8 cellular contexts compared by ENCODE assay signal in the genomic region with DNA sequence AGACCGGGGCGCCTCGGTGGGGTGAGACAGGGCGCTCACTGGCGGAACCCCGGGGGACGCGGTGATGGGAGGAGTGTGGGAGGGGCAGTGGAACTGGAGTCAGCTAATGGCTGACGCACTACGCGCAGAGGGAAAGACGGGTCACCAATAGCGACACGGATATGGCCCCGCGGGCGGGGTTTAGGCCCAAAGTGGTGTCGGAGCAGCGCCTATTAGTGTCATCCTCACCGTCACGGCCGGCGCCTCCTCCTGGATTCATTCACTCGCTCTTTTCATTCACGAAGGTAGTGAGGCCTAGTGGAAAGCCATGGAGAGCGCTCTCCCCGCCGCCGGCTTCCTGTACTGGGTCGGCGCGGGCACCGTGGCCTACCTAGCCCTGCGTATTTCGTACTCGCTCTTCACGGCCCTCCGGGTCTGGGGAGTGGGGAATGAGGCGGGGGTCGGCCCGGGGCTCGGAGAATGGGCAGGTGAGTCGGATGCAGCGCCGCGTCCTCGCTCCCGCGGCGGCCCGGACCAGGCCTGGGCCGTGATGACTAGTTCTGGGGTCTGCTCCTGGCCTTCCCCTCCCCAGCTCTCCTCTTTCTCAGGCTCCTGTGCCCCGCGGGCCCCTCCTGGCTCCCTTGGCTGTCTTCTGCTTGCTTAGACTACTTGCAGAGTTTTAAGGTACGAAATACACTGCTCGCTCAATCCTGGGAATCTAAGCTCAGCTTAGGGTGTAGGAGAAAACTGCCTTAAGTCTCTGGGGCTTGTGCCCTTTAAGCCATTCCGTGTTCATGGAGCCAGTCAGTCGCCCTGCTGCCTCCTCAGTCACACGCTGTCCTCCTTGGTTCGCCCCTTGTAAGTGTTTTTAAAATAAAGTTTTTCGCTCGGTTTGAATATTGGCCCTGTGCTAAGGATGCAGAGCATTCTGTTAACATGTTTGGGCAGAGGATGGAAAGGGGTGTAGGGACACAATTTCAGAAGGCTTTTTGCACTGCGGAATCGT. TPM values are rescaled to one million over a fixed set of nuclear protein-coding genes. Genes with fewer than 3 reads are reported as not detected.
DNase-seq lines count a peak whose midpoint lies in the region; ATAC-seq and TF ChIP-seq lines count a peak whose summit lies in the region.

Gene HSD17B12 (plus strand): TSS at position 218 of the 985 bp plus-strand sequence. CDS start 90 bp downstream, at position 308.

- H3K4me3 Mint-ChIP-seq in activated naive CD8-positive, alpha-beta T cell = peak within 1 kb of the TSS; percentile 97

- H3K9me3 Mint-ChIP-seq in activated naive CD8-positive, alpha-beta T cell (ENCODE audit: low read depth) = no peaks in the 10 kb centered on the region

- peak; percentile 95 for DNase-seq in GM10266 (ENCODE audit: extremely low spot score)
- peak; percentile 9 for DNase-seq in NCI-H1105 (lab: John Stamatoyannopoulos, UW)
- DNase-seq in SKM-1 treated with dmso at 0.1 percent for 144 hours (lab: John Stamatoyannopoulos, UW; ENCODE audit: unreplicated experiment) = peak; percentile 98
- peak; percentile 87 for DNase-seq in glomerular endothelial cell (ENCODE audit: extremely low read depth, low read depth, low spot score)
- peak; percentile 100 for DNase-seq in occipital lobe (lab: John Stamatoyannopoulos, UW)

- no peaks in the 10 kb centered on the region for H3K27me3 Mint-ChIP-seq in activated naive CD8-positive, alpha-beta T cell

- H3K4me1 Mint-ChIP-seq in activated naive CD8-positive, alpha-beta T cell (ENCODE audit: low read depth) = peaks cover 40% of the 10 kb centered on the region

- H3K36me3 Mint-ChIP-seq in activated naive CD8-positive, alpha-beta T cell = peaks cover 19% of the 10 kb centered on the region

- H3K27ac Mint-ChIP-seq in activated naive CD8-positive, alpha-beta T cell = peak within 1 kb of the TSS; percentile 96

- peak; percentile 96 for ATAC-seq in HG02623 (IDR thresholded peaks at IDR 0.05; ENCODE audit: unreplicated experiment)

- no peak for TF ChIP-seq CTCF in GM10266 (IDR thresholded peaks at IDR 0.05; ENCODE audit: control insufficient read depth, insufficient read depth, low read depth, missing control alignments)

- H3K27ac ChIP-seq in temporal lobe (ENCODE audit: low read depth, low read length) = no peak within 1 kb of the TSS

RNA-seq across cellular contexts. Expression of gene HSD17B12, which starts in this region (rescaled TPM):
- 53.1 and 63.8 TPM in 2 replicates for total RNA-seq in glomerular endothelial cell
- total RNA-seq in occipital lobe = 68.9 TPM
- 59.0 TPM for total RNA-seq in temporal lobe

Comparison
In these comparisons a context has a peak if more than half of its experiments do, and no peak if none do; other contexts are left out.
1. DNase-seq: peak in every context shown above with its lines; median percentile 100 in occipital lobe; 98 in SKM-1 treated with dmso at 0.1 percent for 144 hours; 95 in GM10266; 87 in glomerular endothelial cell; 9 in NCI-H1105.